Comparison of ENCODE assay signal across 1 cellular context in the genomic region with DNA sequence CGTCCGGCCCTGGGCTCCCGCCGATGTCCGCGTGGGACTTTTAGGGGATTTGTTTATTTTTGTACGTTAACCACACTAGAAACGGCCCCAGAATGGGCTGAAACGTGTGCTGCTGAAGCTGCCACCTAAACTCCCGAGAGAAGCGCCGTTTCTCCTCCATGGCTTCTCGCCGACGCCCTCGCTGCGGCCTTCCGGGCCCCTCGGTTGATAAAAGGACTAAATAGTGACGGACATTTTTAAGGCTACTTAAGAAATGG.
TF ChIP-seq lines count a peak whose summit lies in the region.

No MANE protein-coding gene starts in this region.

TF ChIP-seq in IMR-90, 13 proteins besides CTCF, POLR2A, EP300 and RAD21 (continued from another document):
- TF ChIP-seq, protein P1, sequence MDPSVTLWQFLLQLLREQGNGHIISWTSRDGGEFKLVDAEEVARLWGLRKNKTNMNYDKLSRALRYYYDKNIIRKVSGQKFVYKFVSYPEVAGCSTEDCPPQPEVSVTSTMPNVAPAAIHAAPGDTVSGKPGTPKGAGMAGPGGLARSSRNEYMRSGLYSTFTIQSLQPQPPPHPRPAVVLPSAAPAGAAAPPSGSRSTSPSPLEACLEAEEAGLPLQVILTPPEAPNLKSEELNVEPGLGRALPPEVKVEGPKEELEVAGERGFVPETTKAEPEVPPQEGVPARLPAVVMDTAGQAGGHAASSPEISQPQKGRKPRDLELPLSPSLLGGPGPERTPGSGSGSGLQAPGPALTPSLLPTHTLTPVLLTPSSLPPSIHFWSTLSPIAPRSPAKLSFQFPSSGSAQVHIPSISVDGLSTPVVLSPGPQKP (IDR thresholded peaks at IDR 0.05; ENCODE audit: borderline replicate concordance, low read depth, low read length), result no peak
- no peak for TF ChIP-seq MAFK (IDR thresholded peaks at IDR 0.05; ENCODE audit: low read depth, low read length)
